ENCODE assay signal across 8 cellular contexts in genomic region chr4:146522862-146523205, GRCh38. TPM values are rescaled to one million over a fixed set of nuclear protein-coding genes. Genes with fewer than 3 reads are reported as not detected.
DNase-seq lines count a peak whose midpoint lies in the region; ATAC-seq, FAIRE-seq and TF ChIP-seq lines count a peak whose summit lies in the region.

No MANE protein-coding gene starts in this region.

- SMC1A ChIA-PET in GM12878 (lab: Charles Lee; ENCODE audit: uncharacterized antibody, unreplicated experiment), result interaction anchor here (0.7 to 2.2 kb wide), 6 partner anchors 19 to 393 kb away, joined by 3 to 8 read pairs (median 4); no protein-coding TSS in a partner anchor

- no peaks in the 10 kb centered on the region for H4K20me1 ChIP-seq in GM12878 (ENCODE audit: control insufficient read depth, insufficient read depth)

- peak overlapping the region; percentile 86 for H3K9ac ChIP-seq in GM12878 (ENCODE audit: control insufficient read depth, insufficient read depth, low read length)

- H2AFZ ChIP-seq in GM12878 (ENCODE audit: control insufficient read depth, low read depth, low read length), result peak overlapping the region; percentile 97

- intact Hi-C loops in GM12878 (cut with micrococcal nuclease; ENCODE audit: unreplicated experiment), result loop anchor here (5.0 to 10.0 kb wide), 3 partner anchors 66 to 428 kb away; no protein-coding TSS in a partner anchor
- intact Hi-C loops in left colon (cut with DNase I, micrococcal nuclease), result no loop called here

- H3K4me3 ChIP-seq in GM12878 (peak overlapping the region; percentile 98), upper lobe of left lung (peak overlapping the region; percentile 72 to 90 (median 74))

- FAIRE-seq in GM12878 (lab: Jason Lieb, UNC), result no peak

- H3K27ac ChIP-seq in GM12878 (ENCODE audit: control insufficient read depth, insufficient read depth), result peak overlapping the region; percentile 88
- H3K27ac ChIP-seq in upper lobe of left lung, result peak overlapping the region; percentile 86 to 92 (median 89)

- no peaks in the 10 kb centered on the region for H3K36me3 ChIP-seq in GM12878 (ENCODE audit: control insufficient read depth in 2 of 2, insufficient read depth in 2 of 2, low read length in 1 of 2)
- H3K36me3 ChIP-seq in upper lobe of left lung, result no peaks in the 10 kb centered on the region

- ATAC-seq in GM21619 (IDR thresholded peaks at IDR 0.05; ENCODE audit: unreplicated experiment), result peak; percentile 14
- peak; percentile 43 for ATAC-seq in GM12878
- ATAC-seq in left colon, result peak; percentile 5
- ATAC-seq in upper lobe of left lung (ENCODE audit: low FRiP score in 2 of 2), result no peak

- TF ChIP-seq EP300 in GM12878 (IDR thresholded peaks at IDR 0.05; ENCODE audit: borderline replicate concordance in 1 of 2, control insufficient read depth in 1 of 2, low read depth in 2 of 2, low read length in 2 of 2) (no peak), upper lobe of left lung (IDR thresholded peaks at IDR 0.05) (no peak)

- TF ChIP-seq CTCF in GM10266 (IDR thresholded peaks at IDR 0.05; ENCODE audit: control insufficient read depth, insufficient read depth, low read depth, missing control alignments) (no peak), GM12878 (IDR thresholded peaks at IDR 0.05 in 2 of 3, conservative IDR thresholded peaks at IDR 0.05 in 1 of 3; ENCODE audit: control insufficient read depth in 2 of 3, extremely low read depth in 1 of 3, insufficient read depth in 1 of 3, low read depth in 3 of 3, low read length in 3 of 3) (no peak), upper lobe of left lung (IDR thresholded peaks at IDR 0.05) (no peak)

- POLR2A ChIA-PET in GM12878 (lab: Charles Lee), result interaction anchor here (0.9 to 1.5 kb wide), 3 partner anchors 11 to 246 kb away, joined by 3 to 4 read pairs (median 4); no protein-coding TSS in a partner anchor

- no peaks in the 10 kb centered on the region for H3K9me3 ChIP-seq in GM12878 (replicated peaks; ENCODE audit: control insufficient read depth, insufficient read depth, low read length)
- no peaks in the 10 kb centered on the region for H3K9me3 ChIP-seq in upper lobe of left lung

- H3K27me3 ChIP-seq in GM12878 (replicated peaks in 1 of 2; ENCODE audit: control insufficient read depth in 2 of 2, insufficient read depth in 2 of 2, low read length in 1 of 2), result no peaks in the 10 kb centered on the region
- H3K27me3 ChIP-seq in upper lobe of left lung, result no peaks in the 10 kb centered on the region

- BruUV-seq in GM12878 (replicated peaks; lab: Mats Ljungman, UMichigan), result no TSS peak

- no peaks in the 10 kb centered on the region for H3K4me1 ChIP-seq in GM12878 (ENCODE audit: control insufficient read depth, insufficient read depth, low read length)
- peaks cover 13 to 21% (median 15%) of the 10 kb centered on the region in 4 donors for H3K4me1 ChIP-seq in upper lobe of left lung

- CTCF ChIA-PET in GM12878 (lab: Yijun Ruan, JAX), result interaction anchor here (0.9 to 1.8 kb wide), 3 partner anchors 34 to 179 kb away, joined by 3 to 11 read pairs (median 4); no protein-coding TSS in a partner anchor

- in situ Hi-C loops in GM12878 (cut with MboI), result no loop called here

- TF ChIP-seq POLR2A in GM12878 (IDR thresholded peaks at IDR 0.05; ENCODE audit: low read depth, low read length) (no peak), upper lobe of left lung (IDR thresholded peaks at IDR 0.05) (no peak)

- peaks cover 44% of the 10 kb centered on the region for H3K79me2 ChIP-seq in GM12878 (ENCODE audit: control insufficient read depth, insufficient read depth, low read length)

- RAD21 ChIA-PET in GM12878 (lab: Charles Lee; ENCODE audit: unreplicated experiment), result interaction anchor here (0.7 to 1.0 kb wide), 4 partner anchors 180 to 251 kb away, joined by 3 to 4 read pairs (median 3); no protein-coding TSS in a partner anchor

- WGBS in GM12878 (ENCODE audit: insufficient coverage, insufficient replicate concordance, low lambda C conversion rate, missing lambda C conversion rate), result 0% methylated on average over 7 of the region's 7 CpGs
- WGBS in upper lobe of left lung, 2 donors, result 0 to 2% methylated on average over 3 to 7 of the region's 7 CpGs

- peak; percentile 18 for DNase-seq in GM10266 (ENCODE audit: extremely low spot score)
- DNase-seq in HuH-7 (ENCODE audit: low spot score), result peak; percentile 40
- no peak for DNase-seq in GM12878 (ENCODE audit: low read depth, low spot score)
- DNase-seq in left colon, result no peak
- DNase-seq in upper lobe of left lung, result no peak
- DNase-seq in amniotic stem cell (lab: John Stamatoyannopoulos, UW), result no peak
- no peak for DNase-seq in activated T-cell treated with anti-CD3 and anti-CD28 coated beads, Interleukin-2, amount 50 U/mL, for 48 hours

- no peak for TF ChIP-seq RAD21 in GM12878 (IDR thresholded peaks at IDR 0.05; ENCODE audit: insufficient read depth, low read depth, low read length)

- peak overlapping the region; percentile 72 for H3K4me2 ChIP-seq in GM12878 (ENCODE audit: control insufficient read depth, insufficient read depth)

TF ChIP-seq in GM12878, 131 proteins besides CTCF, POLR2A, EP300 and RAD21:
- 0 out of 2 replicates have a peak, but pooled peaks have one; percentile 21 for TF ChIP-seq RFX5 (IDR thresholded peaks at IDR 0.05; ENCODE audit: low read depth, low read length)
- 0 out of 2 replicates have a peak, but pooled peaks have one; percentile 5 for TF ChIP-seq MTA2 (IDR thresholded peaks at IDR 0.05; ENCODE audit: low read depth)
- no peak for TF ChIP-seq STAT3 (IDR thresholded peaks at IDR 0.05; ENCODE audit: low read depth, low read length)
- peak; percentile 75 for TF ChIP-seq PKNOX1 (IDR thresholded peaks at IDR 0.05)
- TF ChIP-seq HCFC1 (IDR thresholded peaks at IDR 0.05; ENCODE audit: low read length), result no peak
- TF ChIP-seq PAX5 (IDR thresholded peaks at IDR 0.05; ENCODE audit: borderline replicate concordance, low read depth, low read length), result no peak
- TF ChIP-seq MYC (IDR thresholded peaks at IDR 0.05; ENCODE audit: insufficient read depth, insufficient read length, insufficient replicate concordance, low read length, severe bottlenecking), result no peak
- no peak for TF ChIP-seq SMAD5 (IDR thresholded peaks at IDR 0.05; ENCODE audit: low read depth)

RNA-seq across cellular contexts. Expression of gene SLC10A7, which starts 1.1 kb away (rescaled TPM):
- 105 and 106 TPM in 2 replicates for total RNA-seq in GM12878 (2013; cell fraction: nucleolus; rRNA removed)
- total RNA-seq in GM12878 (2014; rRNA removed) (16.8 and 22.8 TPM in 2 replicates), GM12878 (2014; rRNA removed; fragmentation: Illumina TruSeq; extraction: Trizol) (16.1 and 16.5 TPM in 2 replicates), GM12878 (2021) (16.2 and 16.3 TPM in 2 replicates), left colon (10 to 100 TPM; 16.8 to 17.0 TPM), upper lobe of left lung (10 to 100 TPM; 11.1 to 20.9 (median 14.1) TPM)
- 5.8 TPM for polyA plus RNA-seq in GM12878 (2011; ENCODE audit: low read depth)
- polyA plus RNA-seq in GM12878 (2011; rRNA removed) (23.7 and 34.5 TPM in 2 replicates), GM12878 (2014; fragmentation: Illumina TruSeq; extraction: Trizol) (14.1 and 15.2 TPM in 2 replicates), GM12878 (2014; fragmentation: Nextera tagmentation; extraction: Ambion mirVana) (1 to 10 TPM; 4.6 to 6.5 TPM), GM12878 (2014; rRNA removed) (6.7 and 7.4 TPM in 2 replicates), GM12878 (2016; fragmentation: Nextera tagmentation; extraction: Ambion mirVana) (10 to 100 TPM; 12.1 to 16.0 TPM)
- polyA plus RNA-seq in GM12878 (2011; cell fraction: cytosol; rRNA removed), result 9.8 and 12.8 TPM in 2 replicates
- 18.7 and 18.8 TPM in 2 replicates for polyA plus RNA-seq in GM12878 (2011; cell fraction: nucleus; rRNA removed)
- polyA plus RNA-seq in GM12878 (2012), result 6.3 and 9.0 TPM in 2 replicates
- 30.5 and 35.0 TPM in 2 replicates for polyA minus RNA-seq in GM12878 (2011; rRNA and poly(A)+ RNA removed)
- 6.8 and 7.8 TPM in 2 replicates for polyA minus RNA-seq in GM12878 (2011; cell fraction: cytosol; rRNA and poly(A)+ RNA removed)
- polyA minus RNA-seq in GM12878 (2011; cell fraction: nucleus; rRNA and poly(A)+ RNA removed), result 39.4 and 66.0 TPM in 2 replicates

Comparison
In these comparisons a context has a peak if more than half of its experiments do, and no peak if none do; other contexts are left out.
1. DNase-seq: peak in GM10266 (single experiment) and HuH-7 (single experiment); none in GM12878 (single experiment), left colon (0 of 2), upper lobe of left lung (0 of 2), amniotic stem cell (single experiment) and activated T-cell treated with anti-CD3 and anti-CD28 coated beads, Interleukin-2, amount 50 U/mL, for 48 hours (0 of 2).
2. ATAC-seq: peak in GM21619 (single experiment), GM12878 (single experiment) and left colon (single experiment); none in upper lobe of left lung (0 of 2).